8 cellular contexts compared by ENCODE assay signal in the genomic region with DNA sequence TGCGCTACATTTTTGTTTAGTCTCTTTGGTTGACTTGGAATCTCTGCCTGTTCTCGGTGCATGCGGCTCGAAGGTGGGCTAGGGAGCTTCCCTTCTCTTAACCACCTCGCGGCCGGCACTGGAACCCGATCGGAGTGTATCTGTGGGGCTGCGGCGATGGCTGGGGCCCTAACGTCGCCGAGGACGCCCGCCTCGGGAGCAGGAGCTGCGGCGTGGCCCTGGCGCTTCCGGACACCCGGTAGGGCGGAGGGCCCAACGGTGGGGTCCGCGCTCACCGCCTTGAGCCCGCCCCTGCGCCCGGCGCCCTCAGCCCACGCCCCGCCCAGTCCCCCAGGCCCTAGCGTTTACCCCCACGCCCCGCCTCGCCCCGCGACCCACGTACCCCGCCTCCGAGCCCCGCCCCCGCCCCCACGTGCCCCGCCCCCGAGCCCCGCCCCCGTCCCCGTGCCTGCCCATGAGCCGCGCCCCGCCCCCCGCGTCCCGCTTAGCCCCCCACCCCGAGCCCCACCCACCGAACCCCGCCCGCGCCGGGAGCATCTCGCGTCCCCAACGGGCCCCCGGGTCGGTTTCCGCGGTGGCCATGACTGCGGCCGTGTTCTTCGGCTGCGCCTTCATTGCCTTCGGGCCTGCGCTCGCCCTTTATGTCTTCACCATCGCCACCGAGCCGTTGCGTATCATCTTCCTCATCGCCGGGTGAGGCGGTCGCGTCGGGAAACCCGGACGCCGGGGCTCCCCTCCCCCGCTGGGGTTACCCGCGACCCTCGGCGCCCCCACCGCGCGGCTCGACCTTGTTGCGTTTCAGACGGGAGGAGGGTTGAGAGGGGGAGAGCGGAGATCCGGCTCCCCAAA.
DNase-seq lines count a peak whose midpoint lies in the region; ATAC-seq and TF ChIP-seq lines count a peak whose summit lies in the region.

A gene (plus strand): TSS at position 562 of the 849 bp plus-strand sequence. CDS start 19 bp downstream, at position 581.

- H3K9me3 ChIP-seq in OCI-LY3 (ENCODE audit: insufficient read depth, low read length), result no peaks in the 10 kb centered on the region
- H3K9me3 ChIP-seq in muscle layer of colon (ENCODE audit: low read length), result no peaks in the 10 kb centered on the region

- H3K79me2 ChIP-seq in OCI-LY3 (ENCODE audit: low read length), result no peaks in the 10 kb centered on the region

- H3K36me3 ChIP-seq in OCI-LY3 (replicated peaks; ENCODE audit: low read depth, low read length), result peaks cover 3% of the 10 kb centered on the region
- peaks cover 5% of the 10 kb centered on the region for H3K36me3 ChIP-seq in muscle layer of colon (ENCODE audit: insufficient read depth, low read length)

- H3K4me1 ChIP-seq in OCI-LY3 (ENCODE audit: low read length), result peaks cover 11% of the 10 kb centered on the region; the same call in 1 of the 2 replicates
- peaks cover 12% of the 10 kb centered on the region for H3K4me1 ChIP-seq in muscle layer of colon (ENCODE audit: insufficient read depth, low read length)

- peak; percentile 73 for ATAC-seq in GM19351 (IDR thresholded peaks at IDR 0.05; ENCODE audit: unreplicated experiment)

- H3K9ac ChIP-seq in OCI-LY3 (ENCODE audit: low read length), result peak within 1 kb of the TSS; percentile 91
- H3K9ac ChIP-seq in muscle layer of colon (ENCODE audit: low read length), result peak within 1 kb of the TSS; percentile 89

- peak within 1 kb of the TSS; percentile 86 for H2AFZ ChIP-seq in OCI-LY3 (ENCODE audit: low read depth, low read length)

- H3K4me2 ChIP-seq in OCI-LY3 (ENCODE audit: low read length), result peak within 1 kb of the TSS; percentile 75

- peak within 1 kb of the TSS; percentile 39 for H3K27ac ChIP-seq in OCI-LY3 (ENCODE audit: low read length)
- H3K27ac ChIP-seq in muscle layer of colon (ENCODE audit: low read depth, low read length), result peak within 1 kb of the TSS; percentile 96

- H3K4me3 ChIP-seq in OCI-LY3 (ENCODE audit: low read length) (peak within 1 kb of the TSS; percentile 97), muscle layer of colon (ENCODE audit: low read depth in 1 of 2, low read length in 2 of 2) (peak within 1 kb of the TSS; percentile 83 to 85)

- H4K20me1 ChIP-seq in OCI-LY3 (ENCODE audit: insufficient read depth, low read length), result no peaks in the 10 kb centered on the region

- TF ChIP-seq CTCF in OCI-LY3 (IDR thresholded peaks at IDR 0.05; ENCODE audit: low read depth, low read length), result no peak

- no peaks in the 10 kb centered on the region for H3K27me3 ChIP-seq in OCI-LY3 (ENCODE audit: low read depth, low read length)
- H3K27me3 ChIP-seq in muscle layer of colon (ENCODE audit: control insufficient read depth in 1 of 2, insufficient read depth in 2 of 2, low read length in 2 of 2), result no peaks in the 10 kb centered on the region

- DNase-seq in C1 segment of cervical spinal cord (lab: John Stamatoyannopoulos, UW), result peak in 13 of 14 donors; percentile 32 to 88 (median 73)
- DNase-seq in HPDE6-E6E7 (ENCODE audit: extremely low spot score), result peak; percentile 38
- DNase-seq in activated T-cell treated with anti-CD3 and anti-CD28 coated beads for 48 hours (ENCODE audit: low read depth), result peak; percentile 62
- peak; percentile 87 to 90 for DNase-seq in erythroblast (lab: John Stamatoyannopoulos, UW)
- DNase-seq in stimulated activated CD8-positive, alpha-beta memory T cell treated with anti-CD3 and anti-CD28 coated beads, Interleukin-7, amount 100 ng/mL, for 24 hours (ENCODE audit: low read depth), result peak; percentile 48

- peak; percentile 59 for TF ChIP-seq POLR2A in erythroblast (IDR thresholded peaks at IDR 0.05; ENCODE audit: low read length)

Comparison
In these comparisons a context has a peak if more than half of its experiments do, and no peak if none do; other contexts are left out.
1. Peak in every context shown above with its lines: DNase-seq, ATAC-seq, H3K4me3 ChIP-seq and H3K27ac ChIP-seq.
2. DNase-seq: peak in every context shown above with its lines; median percentile 88 in erythroblast; 73 in C1 segment of cervical spinal cord; 62 in activated T-cell treated with anti-CD3 and anti-CD28 coated beads for 48 hours; 48 in stimulated activated CD8-positive, alpha-beta memory T cell treated with anti-CD3 and anti-CD28 coated beads, Interleukin-7, amount 100 ng/mL, for 24 hours; 38 in HPDE6-E6E7.